Comparison of ENCODE assay signal across 2 cellular contexts in genomic region chr2:27179344-27180000, GRCh38.
TF ChIP-seq lines count a peak whose summit lies in the region.

No MANE protein-coding gene starts in this region.

TF ChIP-seq in IMR-90, 13 proteins besides CTCF, POLR2A, EP300 and RAD21:
- no peak for TF ChIP-seq MAFK (IDR thresholded peaks at IDR 0.05; ENCODE audit: low read depth, low read length)
- no peak for TF ChIP-seq RFX5 (IDR thresholded peaks at IDR 0.05; ENCODE audit: low read depth, low read length)
- TF ChIP-seq NFE2L2 (IDR thresholded peaks at IDR 0.05; ENCODE audit: low read depth, low read length): no peak
- no peak for TF ChIP-seq MAZ (IDR thresholded peaks at IDR 0.05; ENCODE audit: borderline replicate concordance, low read depth, low read length)
- TF ChIP-seq CHD1 (IDR thresholded peaks at IDR 0.05; ENCODE audit: low read depth, low read length): no peak
- TF ChIP-seq ELK1 (IDR thresholded peaks at IDR 0.05; ENCODE audit: borderline replicate concordance, low read depth, low read length): no peak
- no peak for TF ChIP-seq SMC3 (IDR thresholded peaks at IDR 0.05; ENCODE audit: low read depth, low read length)
- TF ChIP-seq BHLHE40 (IDR thresholded peaks at IDR 0.05; ENCODE audit: low read depth, low read length): no peak
- no peak for TF ChIP-seq USF2 (IDR thresholded peaks at IDR 0.05; ENCODE audit: low read depth, low read length)
- no peak for TF ChIP-seq CEBPB (IDR thresholded peaks at IDR 0.05; ENCODE audit: low read depth, low read length)
- TF ChIP-seq RCOR1 (IDR thresholded peaks at IDR 0.05; ENCODE audit: insufficient replicate concordance, low read length): no peak
- no peak for TF ChIP-seq FOS (IDR thresholded peaks at IDR 0.05; ENCODE audit: low read depth, low read length)
- TF ChIP-seq MXI1 (IDR thresholded peaks at IDR 0.05; ENCODE audit: borderline replicate concordance, low read depth, low read length): no peak

TF ChIP-seq in K562, 482 proteins besides CTCF, POLR2A, EP300 and RAD21:
- peak; percentile 91 for TF ChIP-seq CBX2 (IDR thresholded peaks at IDR 0.05; ENCODE audit: insufficient read depth, low read length, poor library complexity, severe bottlenecking)
- TF ChIP-seq GATA2 (CRISPR knock-in tag; IDR thresholded peaks at IDR 0.05): no peak
- TF ChIP-seq CBX8 (IDR thresholded peaks at IDR 0.05; ENCODE audit: borderline replicate concordance, extremely low read depth, low read depth, low read length, poor library complexity, severe bottlenecking): peak; percentile 90
